ENCODE assay signal across 21 cellular contexts in genomic region chr19:55697698-55698097, GRCh38. TPM values are rescaled to one million over a fixed set of nuclear protein-coding genes. Genes with fewer than 3 reads are reported as not detected.
DNase-seq lines count a peak whose midpoint lies in the region; ATAC-seq, FAIRE-seq and TF ChIP-seq lines count a peak whose summit lies in the region.
"Had no signal": no experiment of that assay in that cellular context is flagged by ENCODE, and none has a peak within 500 bp of the region (broad histone marks: within the 10 kb centered on the region; RNA-seq: fewer than 3 reads in every experiment).

No MANE protein-coding gene starts in this region.

- TF ChIP-seq POLR2A in HepG2 (IDR thresholded peaks at IDR 0.05; ENCODE audit: insufficient read depth in 1 of 2, low read depth in 2 of 2, low read length in 2 of 2) (no peak), right lobe of liver (IDR thresholded peaks at IDR 0.05) (no peak)

- POLR2A ChIA-PET in HepG2 (lab: Yijun Ruan, JAX): interaction anchor here (2.0 kb wide), 1 partner anchor 14 kb away, joined by 5 read pairs; no protein-coding TSS in a partner anchor

- H3K36me3 ChIP-seq in HepG2 (replicated peaks in 1 of 2; ENCODE audit: control insufficient read depth in 1 of 2, insufficient read depth in 2 of 2, low read length in 2 of 2): peaks cover 15 to 25% of the 10 kb centered on the region in 2 experiments; a peak in 4 of 5 replicates
- H3K36me3 ChIP-seq in right lobe of liver: peaks cover 3 to 50% (median 19%) of the 10 kb centered on the region in 4 donors
- peaks cover 42% of the 10 kb centered on the region for H3K36me3 ChIP-seq in osteoblast (ENCODE audit: insufficient read depth, low read length)

- no peak overlapping the region for H3K9ac ChIP-seq in HepG2 (ENCODE audit: insufficient read depth, low read depth, low read length)
- H3K9ac ChIP-seq: GM23248 had no signal

- H4K20me1 ChIP-seq in HepG2 (ENCODE audit: insufficient read depth, low read length) (no peaks in the 10 kb centered on the region), osteoblast (ENCODE audit: insufficient read depth, low read length) (no peaks in the 10 kb centered on the region)

- WGBS in HepG2 (ENCODE audit: low lambda C conversion rate): 100% methylated on average over 6 of the region's 8 CpGs
- WGBS in right lobe of liver (ENCODE audit: insufficient coverage, low coverage, low lambda C conversion rate, missing lambda C conversion rate): 94% methylated on average over 7 of the region's 8 CpGs

- no peaks in the 10 kb centered on the region for H3K79me2 ChIP-seq in HepG2 (ENCODE audit: insufficient read depth, low read length)
- H3K79me2 ChIP-seq in osteoblast (ENCODE audit: insufficient read depth, low read length): no peaks in the 10 kb centered on the region

- in situ Hi-C loops in HepG2 (cut with HindIII; ENCODE audit: extremely low pct_ligation_motif_present, low pct_unique_long_range_greater_than_20kb): no loop called here

- no peak overlapping the region for H3K4me3 ChIP-seq in HepG2 (replicated peaks in 1 of 3; ENCODE audit: insufficient read depth in 1 of 3, low read depth in 2 of 3, low read length in 3 of 3)
- H3K4me3 ChIP-seq in right lobe of liver: no peak overlapping the region
- H3K4me3 ChIP-seq in osteoblast (ENCODE audit: insufficient read depth, low read length): no peak overlapping the region
- H3K4me3 ChIP-seq in foreskin fibroblast (ENCODE audit: low read depth in 1 of 2, low read length in 2 of 2): no peak overlapping the region
- H3K4me3 ChIP-seq: GM23248, K562, SK-N-MC had no signal

- peaks cover 3% of the 10 kb centered on the region for H3K36me3 Mint-ChIP-seq in T-helper 17 cell (ENCODE audit: low read depth)

- FAIRE-seq in HepG2 (lab: Jason Lieb, UNC): no peak
- FAIRE-seq: G401.6, K562 had no signal

- no peaks in the 10 kb centered on the region for H3K27me3 Mint-ChIP-seq in T-helper 17 cell

- H2AFZ ChIP-seq in HepG2 (ENCODE audit: low read length) (no peak overlapping the region), osteoblast (ENCODE audit: low read length) (no peak overlapping the region)
- H2AFZ ChIP-seq: GM23248 had no signal

- TF ChIP-seq CTCF in HepG2 (CRISPR knock-in tag; IDR thresholded peaks at IDR 0.05) (no peak), right lobe of liver (IDR thresholded peaks at IDR 0.05) (no peak), osteoblast (IDR thresholded peaks at IDR 0.05; ENCODE audit: extremely low read depth, low read depth, low read length) (no peak), foreskin fibroblast (IDR thresholded peaks at IDR 0.05; ENCODE audit: low read depth, low read length) (no peak)

- H3K4me1 ChIP-seq in HepG2 (ENCODE audit: insufficient read depth, low read length) (no peaks in the 10 kb centered on the region), right lobe of liver (no peaks in the 10 kb centered on the region), osteoblast (ENCODE audit: insufficient read depth, low read length) (no peaks in the 10 kb centered on the region)

- H3K9me3 ChIP-seq in HepG2 (ENCODE audit: low read length) (no peaks in the 10 kb centered on the region), right lobe of liver (no peaks in the 10 kb centered on the region), T-helper 17 cell (ENCODE audit: control insufficient read depth, low read length, poor library complexity, severe bottlenecking) (no peaks in the 10 kb centered on the region), osteoblast (ENCODE audit: low read depth, low read length) (no peaks in the 10 kb centered on the region)

- TF ChIP-seq RAD21 in HepG2 (CRISPR knock-in tag; IDR thresholded peaks at IDR 0.05): no peak

- intact Hi-C loops in HepG2 (cut with micrococcal nuclease; ENCODE audit: unreplicated experiment): no loop called here
- intact Hi-C loops in right lobe of liver (cut with DNase I): no loop called here

- no peak overlapping the region for H3K27ac ChIP-seq in HepG2 (ENCODE audit: extremely low read length, insufficient read depth, low read length)
- H3K27ac ChIP-seq in right lobe of liver: no peak overlapping the region
- H3K27ac ChIP-seq in osteoblast (ENCODE audit: low read depth, low read length): no peak overlapping the region
- H3K27ac ChIP-seq: GM23248, SK-N-MC had no signal

- no peak for DNase-seq in HepG2 (ENCODE audit: low spot score)
- no peak for DNase-seq in right lobe of liver
- DNase-seq in T-helper 17 cell: no peak
- DNase-seq in osteoblast (ENCODE audit: insufficient read length, low spot score, missing footprints): peak; percentile 66
- no peak for DNase-seq in foreskin fibroblast
- no peak for DNase-seq in DMS53 (lab: John Stamatoyannopoulos, UW)
- DNase-seq: C1 segment of cervical spinal cord; DMS 273 treated with DMSO at 0.1 percent for 48 hours; GM23248; HCEC 1CT; NCI-H1092 treated with DMSO at 0.1 percent for 48 hours; NCI-H2081 treated with DMSO at 0.1 percent for 48 hours; NCI-H748 treated with DMSO at 0.1 percent for 48 hours; NK-92 treated with Interleukin-12 subunit alpha and Interleukin-12 subunit beta, amount 100 ng/mL, for 24 hours; SHP77 had no signal

- ATAC-seq in HepG2: no peak
- no peak for ATAC-seq in right lobe of liver
- no peak for ATAC-seq in T-helper 17 cell
- no peak for ATAC-seq in GM19463 (IDR thresholded peaks at IDR 0.05; ENCODE audit: unreplicated experiment)
- ATAC-seq: K562 had no signal

- TF ChIP-seq EP300 in HepG2 (IDR thresholded peaks at IDR 0.05; ENCODE audit: low read depth in 2 of 2, low read length in 2 of 2) (no peak), HepG2 (CRISPR knock-in tag; IDR thresholded peaks at IDR 0.05; ENCODE audit: borderline replicate concordance) (no peak)

- TSS peak; percentile 37 for BruUV-seq in HepG2 (replicated peaks; lab: Mats Ljungman, UMichigan)

- no peak overlapping the region for H3K4me3 Mint-ChIP-seq in T-helper 17 cell

- peak overlapping the region; percentile 41 for H3K27ac Mint-ChIP-seq in T-helper 17 cell

- no peaks in the 10 kb centered on the region for H3K4me1 Mint-ChIP-seq in T-helper 17 cell

- CTCF ChIA-PET in HepG2 (lab: Yijun Ruan, JAX; ENCODE audit: low intra/inter-chr PET ratio, low total read pairs): no interaction called here

- H3K27me3 ChIP-seq in HepG2 (ENCODE audit: control insufficient read depth in 1 of 2, insufficient read depth in 2 of 2, low read length in 2 of 2): no peaks in the 10 kb centered on the region
- no peaks in the 10 kb centered on the region for H3K27me3 ChIP-seq in right lobe of liver
- H3K27me3 ChIP-seq in osteoblast (ENCODE audit: insufficient read depth, low read length): no peaks in the 10 kb centered on the region

- no peak overlapping the region for H3K4me2 ChIP-seq in HepG2 (ENCODE audit: low read depth, low read length)
- H3K4me2 ChIP-seq in osteoblast (ENCODE audit: insufficient read depth, low read length): no peak overlapping the region

RNA-seq across cellular contexts. Expression of gene EPN1, which starts 22.7 kb away (rescaled TPM):
- total RNA-seq in HepG2 (2016; rRNA removed; fragmentation: Illumina TruSeq; extraction: Trizol) (28.9 and 32.6 TPM in 2 replicates), right lobe of liver (100 to 1,000 TPM in 5 of 6 experiments, 10 to 100 TPM in 1; 88.9 to 162 (median 107) TPM), T-helper 17 cell (10 to 100 TPM; 42.5 to 44.1 TPM), osteoblast (25.0 and 31.5 TPM in 2 replicates)
- total RNA-seq in HepG2 (2016; cell fraction: cytosol; rRNA removed; fragmentation: Illumina TruSeq; extraction: Trizol; ENCODE audit: low read depth): 52.8 and 53.7 TPM in 2 replicates
- total RNA-seq in HepG2 (2016; cell fraction: insoluble cytoplasmic fraction; rRNA removed; fragmentation: Illumina TruSeq; extraction: Trizol): 25.9 and 29.9 TPM in 2 replicates
- 128 and 129 TPM in 2 replicates for total RNA-seq in HepG2 (2016; cell fraction: membrane; rRNA removed; fragmentation: Illumina TruSeq; extraction: Trizol)
- 16.4 and 20.8 TPM in 2 replicates for total RNA-seq in HepG2 (2016; cell fraction: nucleus; rRNA removed; fragmentation: Illumina TruSeq; extraction: Trizol)
- 31.7 and 43.7 TPM in 2 replicates for polyA plus RNA-seq in HepG2 (2011; rRNA removed)
- polyA plus RNA-seq in HepG2 (2011; cell fraction: cytosol; rRNA removed): 46.0 and 71.9 TPM in 2 replicates
- 59.6 and 61.3 TPM in 2 replicates for polyA plus RNA-seq in HepG2 (2011; cell fraction: nucleus; rRNA removed)
- polyA plus RNA-seq in HepG2 (2012): 69.9 and 79.8 TPM in 2 replicates
- polyA plus RNA-seq in HepG2 (2016; cell fraction: cytosol; fragmentation: Illumina TruSeq; extraction: Trizol; ENCODE audit: low read depth): 193 and 205 TPM in 2 replicates
- polyA plus RNA-seq in HepG2 (2016; cell fraction: insoluble cytoplasmic fraction; fragmentation: Illumina TruSeq; extraction: Trizol; ENCODE audit: low read depth): 64.3 and 84.2 TPM in 2 replicates
- 245 and 288 TPM in 2 replicates for polyA plus RNA-seq in HepG2 (2016; cell fraction: membrane; fragmentation: Illumina TruSeq; extraction: Trizol; ENCODE audit: low read depth)
- 57.0 and 57.7 TPM in 2 replicates for polyA plus RNA-seq in HepG2 (2016; cell fraction: nucleus; fragmentation: Illumina TruSeq; extraction: Trizol; ENCODE audit: insufficient read depth, low read depth)
- 37.6 and 70.9 TPM in 2 replicates for polyA minus RNA-seq in HepG2 (2011; rRNA and poly(A)+ RNA removed; ENCODE audit: low replicate concordance)
- 66.7 and 69.6 TPM in 2 replicates for polyA minus RNA-seq in HepG2 (2011; cell fraction: cytosol; rRNA and poly(A)+ RNA removed)
- 14.3 and 14.4 TPM in 2 replicates for polyA minus RNA-seq in HepG2 (2011; cell fraction: nucleus; rRNA and poly(A)+ RNA removed)

RNA-seq across cellular contexts. Expression of gene NLRP9, which starts 40.5 kb away (rescaled TPM):
- total RNA-seq in HepG2 (2016; rRNA removed; fragmentation: Illumina TruSeq; extraction: Trizol) (not detected in 2 replicates), right lobe of liver (not detected), T-helper 17 cell (not detected), osteoblast (not detected in 2 replicates)
- total RNA-seq in HepG2 (2016; cell fraction: cytosol; rRNA removed; fragmentation: Illumina TruSeq; extraction: Trizol; ENCODE audit: low read depth): not detected in 2 replicates
- not detected in 2 replicates for total RNA-seq in HepG2 (2016; cell fraction: insoluble cytoplasmic fraction; rRNA removed; fragmentation: Illumina TruSeq; extraction: Trizol)
- not detected in 2 replicates for total RNA-seq in HepG2 (2016; cell fraction: membrane; rRNA removed; fragmentation: Illumina TruSeq; extraction: Trizol)
- total RNA-seq in HepG2 (2016; cell fraction: nucleus; rRNA removed; fragmentation: Illumina TruSeq; extraction: Trizol): not detected in 2 replicates
- polyA plus RNA-seq in HepG2 (2011; rRNA removed): not detected in 2 replicates
- polyA plus RNA-seq in HepG2 (2011; cell fraction: cytosol; rRNA removed): not detected in 2 replicates
- polyA plus RNA-seq in HepG2 (2011; cell fraction: nucleus; rRNA removed): not detected in 2 replicates
- polyA plus RNA-seq in HepG2 (2012): not detected in 2 replicates
- not detected in 2 replicates for polyA plus RNA-seq in HepG2 (2016; cell fraction: cytosol; fragmentation: Illumina TruSeq; extraction: Trizol; ENCODE audit: low read depth)
- polyA plus RNA-seq in HepG2 (2016; cell fraction: insoluble cytoplasmic fraction; fragmentation: Illumina TruSeq; extraction: Trizol; ENCODE audit: low read depth): not detected in 2 replicates
- polyA plus RNA-seq in HepG2 (2016; cell fraction: membrane; fragmentation: Illumina TruSeq; extraction: Trizol; ENCODE audit: low read depth): not detected in 2 replicates
- polyA plus RNA-seq in HepG2 (2016; cell fraction: nucleus; fragmentation: Illumina TruSeq; extraction: Trizol; ENCODE audit: insufficient read depth, low read depth): not detected in 2 replicates
- polyA minus RNA-seq in HepG2 (2011; rRNA and poly(A)+ RNA removed; ENCODE audit: low replicate concordance): not detected in 2 replicates
- not detected in 2 replicates for polyA minus RNA-seq in HepG2 (2011; cell fraction: cytosol; rRNA and poly(A)+ RNA removed)
- polyA minus RNA-seq in HepG2 (2011; cell fraction: nucleus; rRNA and poly(A)+ RNA removed): not detected in 2 replicates
- total RNA-seq: A673, GM23248, K562, NCI-H460 had no signal
- polyA plus RNA-seq: GM23248, K562 had no signal

RNA-seq across cellular contexts. Expression of gene U2AF2, which starts 42.9 kb away (rescaled TPM):
- total RNA-seq in HepG2 (2016; rRNA removed; fragmentation: Illumina TruSeq; extraction: Trizol) (124 and 127 TPM in 2 replicates), right lobe of liver (10 to 100 TPM; 55.1 to 75.6 (median 63.5) TPM), T-helper 17 cell (100 to 1,000 TPM; 248 to 258 TPM), osteoblast (64.5 and 70.2 TPM in 2 replicates)
- 22.0 and 23.9 TPM in 2 replicates for total RNA-seq in HepG2 (2016; cell fraction: cytosol; rRNA removed; fragmentation: Illumina TruSeq; extraction: Trizol; ENCODE audit: low read depth)
- 117 and 129 TPM in 2 replicates for total RNA-seq in HepG2 (2016; cell fraction: insoluble cytoplasmic fraction; rRNA removed; fragmentation: Illumina TruSeq; extraction: Trizol)
- 34.1 and 39.9 TPM in 2 replicates for total RNA-seq in HepG2 (2016; cell fraction: membrane; rRNA removed; fragmentation: Illumina TruSeq; extraction: Trizol)
- total RNA-seq in HepG2 (2016; cell fraction: nucleus; rRNA removed; fragmentation: Illumina TruSeq; extraction: Trizol): 67.4 and 78.0 TPM in 2 replicates
- 84.3 and 116 TPM in 2 replicates for polyA plus RNA-seq in HepG2 (2011; rRNA removed)
- 64.9 and 87.3 TPM in 2 replicates for polyA plus RNA-seq in HepG2 (2011; cell fraction: cytosol; rRNA removed)
- polyA plus RNA-seq in HepG2 (2011; cell fraction: nucleus; rRNA removed): 388 and 484 TPM in 2 replicates
- 86.8 and 111 TPM in 2 replicates for polyA plus RNA-seq in HepG2 (2012)
- polyA plus RNA-seq in HepG2 (2016; cell fraction: cytosol; fragmentation: Illumina TruSeq; extraction: Trizol; ENCODE audit: low read depth): 10.3 TPM in 2 replicates
- polyA plus RNA-seq in HepG2 (2016; cell fraction: insoluble cytoplasmic fraction; fragmentation: Illumina TruSeq; extraction: Trizol; ENCODE audit: low read depth): 146 and 162 TPM in 2 replicates
- 21.2 and 21.5 TPM in 2 replicates for polyA plus RNA-seq in HepG2 (2016; cell fraction: membrane; fragmentation: Illumina TruSeq; extraction: Trizol; ENCODE audit: low read depth)
- 178 and 182 TPM in 2 replicates for polyA plus RNA-seq in HepG2 (2016; cell fraction: nucleus; fragmentation: Illumina TruSeq; extraction: Trizol; ENCODE audit: insufficient read depth, low read depth)
- 124 and 144 TPM in 2 replicates for polyA minus RNA-seq in HepG2 (2011; rRNA and poly(A)+ RNA removed; ENCODE audit: low replicate concordance)
- 41.7 and 55.9 TPM in 2 replicates for polyA minus RNA-seq in HepG2 (2011; cell fraction: cytosol; rRNA and poly(A)+ RNA removed)
- polyA minus RNA-seq in HepG2 (2011; cell fraction: nucleus; rRNA and poly(A)+ RNA removed): 60.4 and 76.0 TPM in 2 replicates

RNA-seq across cellular contexts. Expression of gene CCDC106, which starts 49.7 kb away (rescaled TPM):
- 7.0 and 8.8 TPM in 2 replicates for total RNA-seq in HepG2 (2016; rRNA removed; fragmentation: Illumina TruSeq; extraction: Trizol)
- total RNA-seq in HepG2 (2016; cell fraction: cytosol; rRNA removed; fragmentation: Illumina TruSeq; extraction: Trizol; ENCODE audit: low read depth): 10.8 and 12.3 TPM in 2 replicates
- 4.5 and 9.6 TPM in 2 replicates for total RNA-seq in HepG2 (2016; cell fraction: insoluble cytoplasmic fraction; rRNA removed; fragmentation: Illumina TruSeq; extraction: Trizol)
- total RNA-seq in HepG2 (2016; cell fraction: membrane; rRNA removed; fragmentation: Illumina TruSeq; extraction: Trizol): 15.2 and 19.5 TPM in 2 replicates
- 4.3 and 4.4 TPM in 2 replicates for total RNA-seq in HepG2 (2016; cell fraction: nucleus; rRNA removed; fragmentation: Illumina TruSeq; extraction: Trizol)
- 4.7 and 6.2 TPM in 2 replicates for polyA plus RNA-seq in HepG2 (2011; rRNA removed)
- 3.2 and 6.1 TPM in 2 replicates for polyA plus RNA-seq in HepG2 (2011; cell fraction: cytosol; rRNA removed)
- 12.9 and 13.3 TPM in 2 replicates for polyA plus RNA-seq in HepG2 (2011; cell fraction: nucleus; rRNA removed)
- polyA plus RNA-seq in HepG2 (2012): 4.6 and 4.9 TPM in 2 replicates
- 17.8 and 22.3 TPM in 2 replicates for polyA plus RNA-seq in HepG2 (2016; cell fraction: cytosol; fragmentation: Illumina TruSeq; extraction: Trizol; ENCODE audit: low read depth)
- polyA plus RNA-seq in HepG2 (2016; cell fraction: insoluble cytoplasmic fraction; fragmentation: Illumina TruSeq; extraction: Trizol; ENCODE audit: low read depth): 10.6 and 16.4 TPM in 2 replicates
- 23.8 and 25.2 TPM in 2 replicates for polyA plus RNA-seq in HepG2 (2016; cell fraction: membrane; fragmentation: Illumina TruSeq; extraction: Trizol; ENCODE audit: low read depth)
- polyA plus RNA-seq in HepG2 (2016; cell fraction: nucleus; fragmentation: Illumina TruSeq; extraction: Trizol; ENCODE audit: insufficient read depth, low read depth): 20.2 and 22.7 TPM in 2 replicates
- 4.4 and 6.2 TPM in 2 replicates for polyA minus RNA-seq in HepG2 (2011; rRNA and poly(A)+ RNA removed; ENCODE audit: low replicate concordance)
- 1.8 and 3.4 TPM in 2 replicates for polyA minus RNA-seq in HepG2 (2011; cell fraction: cytosol; rRNA and poly(A)+ RNA removed)
- 2.2 and 3.9 TPM in 2 replicates for polyA minus RNA-seq in HepG2 (2011; cell fraction: nucleus; rRNA and poly(A)+ RNA removed)
- 10 to 100 TPM in 3 of 6 experiments, 1 to 10 TPM in 3; 6.1 to 19.7 (median 9.8) TPM for total RNA-seq in right lobe of liver
- total RNA-seq in T-helper 17 cell: 1 to 10 TPM; 1.1 to 1.6 TPM
- 10.5 and 13.3 TPM in 2 replicates for total RNA-seq in osteoblast

RNA-seq across cellular contexts. Expression of gene ZNF581, which starts 54.2 kb away (rescaled TPM):
- 18.4 and 19.6 TPM in 2 replicates for total RNA-seq in HepG2 (2016; rRNA removed; fragmentation: Illumina TruSeq; extraction: Trizol)
- total RNA-seq in HepG2 (2016; cell fraction: cytosol; rRNA removed; fragmentation: Illumina TruSeq; extraction: Trizol; ENCODE audit: low read depth): 34.0 and 35.7 TPM in 2 replicates
- total RNA-seq in HepG2 (2016; cell fraction: insoluble cytoplasmic fraction; rRNA removed; fragmentation: Illumina TruSeq; extraction: Trizol): 17.7 and 20.9 TPM in 2 replicates
- 38.4 and 42.1 TPM in 2 replicates for total RNA-seq in HepG2 (2016; cell fraction: membrane; rRNA removed; fragmentation: Illumina TruSeq; extraction: Trizol)
- 10.8 and 12.4 TPM in 2 replicates for total RNA-seq in HepG2 (2016; cell fraction: nucleus; rRNA removed; fragmentation: Illumina TruSeq; extraction: Trizol)
- 49.5 and 52.6 TPM in 2 replicates for polyA plus RNA-seq in HepG2 (2011; rRNA removed)
- 38.8 and 63.7 TPM in 2 replicates for polyA plus RNA-seq in HepG2 (2011; cell fraction: cytosol; rRNA removed)
- 31.7 and 33.0 TPM in 2 replicates for polyA plus RNA-seq in HepG2 (2011; cell fraction: nucleus; rRNA removed)
- polyA plus RNA-seq in HepG2 (2012): 36.3 and 55.4 TPM in 2 replicates
- polyA plus RNA-seq in HepG2 (2016; cell fraction: cytosol; fragmentation: Illumina TruSeq; extraction: Trizol; ENCODE audit: low read depth): 26.5 and 29.6 TPM in 2 replicates
- 17.0 and 19.4 TPM in 2 replicates for polyA plus RNA-seq in HepG2 (2016; cell fraction: insoluble cytoplasmic fraction; fragmentation: Illumina TruSeq; extraction: Trizol; ENCODE audit: low read depth)
- polyA plus RNA-seq in HepG2 (2016; cell fraction: membrane; fragmentation: Illumina TruSeq; extraction: Trizol; ENCODE audit: low read depth): 31.3 and 37.7 TPM in 2 replicates
- 21.8 and 23.7 TPM in 2 replicates for polyA plus RNA-seq in HepG2 (2016; cell fraction: nucleus; fragmentation: Illumina TruSeq; extraction: Trizol; ENCODE audit: insufficient read depth, low read depth)
- polyA minus RNA-seq in HepG2 (2011; rRNA and poly(A)+ RNA removed; ENCODE audit: low replicate concordance): 18.8 and 71.6 TPM in 2 replicates
- polyA minus RNA-seq in HepG2 (2011; cell fraction: cytosol; rRNA and poly(A)+ RNA removed): 32.7 and 49.8 TPM in 2 replicates
- 8.4 and 9.6 TPM in 2 replicates for polyA minus RNA-seq in HepG2 (2011; cell fraction: nucleus; rRNA and poly(A)+ RNA removed)
- 1 to 10 TPM; 2.7 to 7.3 (median 5.1) TPM for total RNA-seq in right lobe of liver
- total RNA-seq in T-helper 17 cell: 10 to 100 TPM; 24.7 to 26.3 TPM
- total RNA-seq in osteoblast: 25.7 and 28.6 TPM in 2 replicates
